8 cellular contexts compared by ENCODE assay signal in genomic region chr1:25031601-25031965, GRCh38.
DNase-seq lines count a peak whose midpoint lies in the region; ATAC-seq, FAIRE-seq and TF ChIP-seq lines count a peak whose summit lies in the region.

No MANE protein-coding gene starts in this region.

- H3K36me3 Mint-ChIP-seq in activated T-cell treated with anti-CD3 and anti-CD28 coated beads, Interleukin-2, amount 50 U/mL, for 72 hours (ENCODE audit: insufficient read depth in 2 of 2), result peaks cover 2 to 4% of the 10 kb centered on the region in 2 donors

- DNase-seq in activated T-cell treated with anti-CD3 and anti-CD28 coated beads, Interleukin-2, amount 50 U/mL, for 72 hours, result peak; percentile 73 to 85
- peak; percentile 56 to 68 for DNase-seq in stimulated activated CD8-positive, alpha-beta memory T cell treated with anti-CD3 and anti-CD28 coated beads, Interleukin-15, amount 100 ng/mL, for 48 hours (ENCODE audit: low read depth in 2 of 2)
- DNase-seq in D721Med (ENCODE audit: insufficient read length, low spot score) (no peak), NCI-H1417 (lab: John Stamatoyannopoulos, UW) (no peak), GM19240 (ENCODE audit: insufficient read length, low spot score) (no peak), NCI-H1092 (lab: John Stamatoyannopoulos, UW) (no peak)

- ATAC-seq in GM19455 (IDR thresholded peaks at IDR 0.05; ENCODE audit: unreplicated experiment) (peak; percentile 18), HG03442 (IDR thresholded peaks at IDR 0.05; ENCODE audit: unreplicated experiment) (peak; percentile 21)
- ATAC-seq in activated T-cell treated with anti-CD3 and anti-CD28 coated beads, Interleukin-2, amount 50 U/mL, for 72 hours (replicated peaks in 1 of 2), result peak; percentile 37 to 61

- no peaks in the 10 kb centered on the region for H3K9me3 Mint-ChIP-seq in activated T-cell treated with anti-CD3 and anti-CD28 coated beads, Interleukin-2, amount 50 U/mL, for 72 hours

- no peaks in the 10 kb centered on the region for H3K27me3 Mint-ChIP-seq in activated T-cell treated with anti-CD3 and anti-CD28 coated beads, Interleukin-2, amount 50 U/mL, for 72 hours (ENCODE audit: low read depth)

- no peak for TF ChIP-seq CTCF in D721Med (IDR thresholded peaks at IDR 0.05; ENCODE audit: insufficient read depth, missing control alignments)

- H3K27ac Mint-ChIP-seq in activated T-cell treated with anti-CD3 and anti-CD28 coated beads, Interleukin-2, amount 50 U/mL, for 72 hours, result peak overlapping the region; percentile 98

- H3K4me1 Mint-ChIP-seq in activated T-cell treated with anti-CD3 and anti-CD28 coated beads, Interleukin-2, amount 50 U/mL, for 72 hours (ENCODE audit: low read depth), result no peaks in the 10 kb centered on the region

- no peak for FAIRE-seq in D721Med (lab: Jason Lieb, UNC)

- peak overlapping the region in 1 of 2 donors; percentile 89 for H3K4me3 Mint-ChIP-seq in activated T-cell treated with anti-CD3 and anti-CD28 coated beads, Interleukin-2, amount 50 U/mL, for 72 hours

Comparison
In these comparisons a context has a peak if more than half of its experiments do, and no peak if none do; other contexts are left out.
1. DNase-seq: peak in activated T-cell treated with anti-CD3 and anti-CD28 coated beads, Interleukin-2, amount 50 U/mL, for 72 hours (2 of 2) and stimulated activated CD8-positive, alpha-beta memory T cell treated with anti-CD3 and anti-CD28 coated beads, Interleukin-15, amount 100 ng/mL, for 48 hours (2 of 2); none in D721Med (single experiment), NCI-H1417 (0 of 3), GM19240 (single experiment) and NCI-H1092 (single experiment).
2. Peak in every context shown above with its lines, with median percentiles within 50 percentile points of each other: ATAC-seq.